ENCODE assay signal across 36 cellular contexts in genomic region chr19:17854061-17854460, GRCh38. TPM values are rescaled to one million over a fixed set of nuclear protein-coding genes. Genes with fewer than 3 reads are reported as not detected.
"Had no signal": no experiment of that assay in that cellular context is flagged by ENCODE, and none has a peak within 500 bp of the region (broad histone marks: within the 10 kb centered on the region; RNA-seq: fewer than 3 reads in every experiment).

No MANE protein-coding gene starts in this region.

- DNase-seq: activated B cell treated with CpG ODN at 0.5 μM for 24 hours; activated CD4-positive, alpha-beta memory T cell treated with anti-CD3 and anti-CD28 coated beads for 36 hours; activated CD4-positive, alpha-beta T cell treated with anti-CD3 and anti-CD28 coated beads for 4 hours; activated CD4-positive, alpha-beta T cell treated with anti-CD3 and anti-CD28 coated beads, Interleukin-2, amount 50 U/mL, for 1 hour; activated CD4-positive, CD25-positive, alpha-beta regulatory T cell treated with anti-CD3 and anti-CD28 coated beads, Interleukin-2, amount 50 U/mL, for 72 hours; activated CD8-positive, alpha-beta memory T cell treated with anti-CD3 and anti-CD28 coated beads, Interleukin-2, amount 50 U/mL, for 4 hours; activated gamma-delta T cell treated with Interleukin-2 at 50 U/mL for 16 hours; activated naive CD4-positive, alpha-beta T cell treated with anti-CD3 and anti-CD28 coated beads for 36 hours; activated naive CD8-positive, alpha-beta T cell treated with anti-CD3 and anti-CD28 coated beads, Interleukin-2, amount 50 U/mL, for 24 hours; activated T-cell treated with anti-CD3 and anti-CD28 coated beads for 4 hours; activated T-cell treated with anti-CD3 and anti-CD28 coated beads, Interleukin-2, amount 50 U/mL, for 4 hours; anterior cingulate cortex; central memory CD4-positive, alpha-beta T cell; NCI-H1105; NCI-H1417 treated with DMSO at 0.1 percent for 48 hours; NCI-H187 treated with DMSO at 0.1 percent for 48 hours; NCI-H2081 treated with DMSO at 0.1 percent for 48 hours; NCI-H226; NCI-H446 treated with DMSO at 0.1 percent for 48 hours; NCI-H526; NCI-H748 treated with DMSO at 0.1 percent for 48 hours; NK-92 treated with Interleukin-12 subunit alpha and Interleukin-12 subunit beta, amount 100 ng/mL, for 24 hours; PC-3; Peyer's patch; Right ventricle myocardium superior; SW 1271; T-helper 1 cell; T-helper 2 cell; T-helper 9 cell had no signal

- H3K27ac ChIP-seq: Peyer's patch, RWPE1, VCaP had no signal

- FAIRE-seq: K562 had no signal

- H3K4me1 ChIP-seq: Peyer's patch had no signal

- H3K36me3 Mint-ChIP-seq: activated naive CD8-positive, alpha-beta T cell; brain had no signal

- H3K4me3 Mint-ChIP-seq: activated B cell treated with CpG ODN at 0.5 μM for 24 hours; activated CD4-positive, alpha-beta memory T cell treated with anti-CD3 and anti-CD28 coated beads for 36 hours; activated naive CD4-positive, alpha-beta T cell treated with anti-CD3 and anti-CD28 coated beads for 36 hours; activated naive CD8-positive, alpha-beta T cell; activated naive CD8-positive, alpha-beta T cell treated with anti-CD3 and anti-CD28 coated beads, Interleukin-2, amount 50 U/mL, for 24 hours; activated T-cell treated with anti-CD3 and anti-CD28 coated beads, Interleukin-2, amount 50 U/mL, for 4 hours; activated T-helper 1 cell treated with anti-CD3 and anti-CD28 coated beads, Interleukin-12 subunit alpha, Interleukin-12 subunit beta, Interleukin-2, Interleukin-4 antibody, amounts not matched to agents 30 ng/mL and 10 ng/mL and 1 ng/mL, durations not matched to agents 14 hours and 24 hours and 36 hours; brain had no signal

- H3K9me3 ChIP-seq: Peyer's patch had no signal

- H3K4me3 ChIP-seq: K562, Peyer's patch had no signal

- H3K9me3 Mint-ChIP-seq: activated B cell treated with CpG ODN at 0.5 μM for 24 hours; activated naive CD4-positive, alpha-beta T cell treated with anti-CD3 and anti-CD28 coated beads for 36 hours; activated naive CD8-positive, alpha-beta T cell treated with anti-CD3 and anti-CD28 coated beads, Interleukin-2, amount 50 U/mL, for 24 hours; activated T-cell treated with anti-CD3 and anti-CD28 coated beads, Interleukin-2, amount 50 U/mL, for 4 hours; activated T-helper 1 cell treated with anti-CD3 and anti-CD28 coated beads, Interleukin-12 subunit alpha, Interleukin-12 subunit beta, Interleukin-2, Interleukin-4 antibody, amounts not matched to agents 30 ng/mL and 10 ng/mL and 1 ng/mL, durations not matched to agents 14 hours and 24 hours and 36 hours had no signal

- H3K27me3 Mint-ChIP-seq: activated B cell treated with CpG ODN at 0.5 μM for 24 hours; activated CD4-positive, alpha-beta memory T cell treated with anti-CD3 and anti-CD28 coated beads for 36 hours; activated naive CD8-positive, alpha-beta T cell; activated naive CD8-positive, alpha-beta T cell treated with anti-CD3 and anti-CD28 coated beads, Interleukin-2, amount 50 U/mL, for 24 hours had no signal

- H3K27me3 ChIP-seq: Peyer's patch had no signal

- ATAC-seq: activated naive CD8-positive, alpha-beta T cell treated with anti-CD3 and anti-CD28 coated beads, Interleukin-2, amount 50 U/mL, for 24 hours; activated T-cell treated with anti-CD3 and anti-CD28 coated beads, Interleukin-2, amount 50 U/mL, for 4 hours; K562; PC-3 had no signal

- H3K27ac Mint-ChIP-seq: activated B cell treated with CpG ODN at 0.5 μM for 24 hours; activated CD4-positive, alpha-beta memory T cell treated with anti-CD3 and anti-CD28 coated beads for 36 hours; activated naive CD4-positive, alpha-beta T cell treated with anti-CD3 and anti-CD28 coated beads for 36 hours; activated naive CD8-positive, alpha-beta T cell; activated naive CD8-positive, alpha-beta T cell treated with anti-CD3 and anti-CD28 coated beads, Interleukin-2, amount 50 U/mL, for 24 hours; activated T-helper 1 cell treated with anti-CD3 and anti-CD28 coated beads, Interleukin-12 subunit alpha, Interleukin-12 subunit beta, Interleukin-2, Interleukin-4 antibody, amounts not matched to agents 30 ng/mL and 10 ng/mL and 1 ng/mL, durations not matched to agents 14 hours and 24 hours and 36 hours; brain had no signal

- H3K36me3 ChIP-seq: Peyer's patch had no signal

RNA-seq across cellular contexts. Expression of gene JAK3, which starts 6.3 kb away (rescaled TPM):
- total RNA-seq: MCF 10A had no signal

RNA-seq across cellular contexts. Expression of gene SLC5A5, which starts 17.7 kb away (rescaled TPM):
- total RNA-seq: MCF 10A, PC-3, Peyer's patch, Right ventricle myocardium superior had no signal

RNA-seq across cellular contexts. Expression of gene INSL3, which starts 32.7 kb away (rescaled TPM):
- total RNA-seq: K562, MCF 10A, PC-3, Peyer's patch, Right ventricle myocardium superior had no signal
- polyA plus RNA-seq: K562 had no signal

RNA-seq across cellular contexts. Expression of gene B3GNT3, which starts 59.1 kb away (rescaled TPM):
- total RNA-seq: activated B cell treated with CpG ODN at 0.5 μM for 24 hours; activated T-helper 1 cell treated with anti-CD3 and anti-CD28 coated beads, Interleukin-12 subunit alpha, Interleukin-12 subunit beta, Interleukin-2, Interleukin-4 antibody, amounts not matched to agents 30 ng/mL and 10 ng/mL and 1 ng/mL, durations not matched to agents 14 hours and 24 hours and 36 hours; Right ventricle myocardium superior had no signal
